1 cellular context compared by ENCODE assay signal in the genomic region with DNA sequence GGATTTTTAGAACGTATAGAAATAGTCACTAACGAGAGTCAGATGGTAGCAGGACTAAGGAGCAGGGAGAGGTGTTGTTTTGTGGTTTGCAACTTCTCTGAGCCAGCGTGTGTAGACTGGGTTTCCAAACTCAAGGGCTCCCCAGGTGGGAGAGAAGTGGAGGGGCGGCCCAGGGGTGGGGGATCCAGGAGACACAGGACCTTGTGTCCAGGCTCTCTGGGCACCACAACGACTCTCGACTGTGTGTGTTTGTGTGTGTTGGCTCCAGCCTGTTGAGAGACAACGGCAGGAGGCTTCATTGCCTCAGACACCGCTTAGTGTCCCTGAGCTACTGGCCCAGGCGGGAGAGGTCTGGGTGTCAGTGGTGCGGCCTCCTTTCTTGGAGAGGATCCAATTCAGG.
TF ChIP-seq lines count a peak whose summit lies in the region.

No MANE protein-coding gene starts in this region.

TF ChIP-seq in SK-N-SH treated with all-trans-retinoic acid at 6 μM for 48 hours, 23 proteins besides CTCF, POLR2A, EP300 and RAD21 (continued from another document):
- no peak for TF ChIP-seq TSHZ2 (CRISPR knock-in tag; IDR thresholded peaks at IDR 0.05)
- no peak for TF ChIP-seq SNAI2 (CRISPR knock-in tag; IDR thresholded peaks at IDR 0.05)
- no peak for TF ChIP-seq POU6F1 (CRISPR knock-in tag; IDR thresholded peaks at IDR 0.05; ENCODE audit: borderline replicate concordance, low read depth)
- TF ChIP-seq ARNTL (CRISPR knock-in tag; IDR thresholded peaks at IDR 0.05; ENCODE audit: borderline replicate concordance, low read depth): no peak
- TF ChIP-seq ESRRG (CRISPR knock-in tag; IDR thresholded peaks at IDR 0.05): no peak
